In the genomic region with DNA sequence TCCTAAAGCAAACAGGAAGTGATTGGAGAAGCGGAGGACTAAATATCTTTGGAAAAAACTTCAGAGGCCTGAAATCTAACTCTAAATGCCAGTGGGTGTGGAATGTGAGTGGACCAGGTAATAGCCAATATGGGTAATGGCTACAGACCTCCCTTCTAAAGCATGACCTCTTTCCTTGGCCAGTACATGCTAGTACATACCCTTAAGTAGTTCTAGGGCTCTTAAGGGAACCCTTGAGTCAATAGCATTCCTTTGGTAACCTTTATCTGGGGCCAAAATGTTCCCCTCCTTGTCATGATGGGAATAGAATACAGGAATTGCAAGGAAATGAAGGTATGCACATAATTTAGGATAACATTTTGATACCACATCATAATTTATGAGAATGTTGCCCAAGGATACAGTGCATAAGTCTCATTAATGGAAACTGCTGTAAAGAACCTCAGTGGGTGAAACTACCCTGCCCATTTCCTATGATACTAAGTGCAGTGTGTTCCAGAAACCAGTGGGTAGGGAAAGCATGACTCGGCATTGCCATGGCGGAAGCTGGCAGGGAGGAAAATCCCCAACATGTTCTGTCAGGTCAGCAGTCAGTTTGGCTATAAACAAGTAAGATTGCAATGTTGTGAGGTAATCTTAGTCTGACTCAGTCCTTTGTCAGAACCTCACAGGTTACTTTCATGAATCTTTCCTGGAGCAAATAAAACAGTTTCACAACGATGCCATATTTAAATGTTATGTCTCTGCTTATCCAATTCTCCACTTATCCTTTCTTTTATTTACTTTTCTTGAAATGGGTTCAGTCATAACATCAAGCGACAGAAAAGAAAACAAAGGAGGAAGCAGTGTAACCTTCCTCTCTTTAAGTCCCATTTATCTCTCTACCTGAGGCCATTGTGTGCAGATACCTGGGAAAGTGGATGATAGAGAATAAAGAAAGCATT, we compare ENCODE assay signal across 8 cellular contexts. TPM values are rescaled to one million over a fixed set of nuclear protein-coding genes. Genes with fewer than 3 reads are reported as not detected.
A peak's percentile ranks its signal among the peaks of the same experiment; 100 is the strongest.
DNase-seq lines count a peak whose midpoint lies in the region; ATAC-seq and TF ChIP-seq lines count a peak whose summit lies in the region.

No MANE protein-coding gene starts in this region.

- no peak overlapping the region for H3K4me3 ChIP-seq in neuronal stem cell (ENCODE audit: low read length in 2 of 2)

- no peak overlapping the region for H3K14ac ChIP-seq in neuronal stem cell (ENCODE audit: low read length)

- intact Hi-C loops in natural killer cell (cut with micrococcal nuclease), result no loop called here
- intact Hi-C loops in dendritic cell treated with granulocyte-macrophage colony-stimulating factor and Interleukin-4, amounts not matched to agents 40 ng/mL and 50 ng/mL, for 4 days (cut with micrococcal nuclease), result no loop called here

- no peaks in the 10 kb centered on the region for H3K9me3 ChIP-seq in neuronal stem cell (replicated peaks in 1 of 2; ENCODE audit: control insufficient read depth in 2 of 2, insufficient read depth in 1 of 2, low read depth in 1 of 2, low read length in 2 of 2)

- H3K36me3 ChIP-seq in neuronal stem cell (replicated peaks in 1 of 2; ENCODE audit: control insufficient read depth in 2 of 2, insufficient read depth in 2 of 2, low read length in 2 of 2), result no peaks in the 10 kb centered on the region

- no peak overlapping the region for H2BK5ac ChIP-seq in neuronal stem cell (ENCODE audit: low read length)

- no peaks in the 10 kb centered on the region for H3K27me3 Mint-ChIP-seq in natural killer cell treated with Interleukin-12 subunit alpha and Interleukin-12 subunit beta and Interleukin-15 and Interleukin-18, amount 100 ng/mL, for 72 hours
- no peaks in the 10 kb centered on the region for H3K27me3 Mint-ChIP-seq in natural killer cell (ENCODE audit: low read depth in 2 of 2)
- no peaks in the 10 kb centered on the region for H3K27me3 Mint-ChIP-seq in dendritic cell treated with granulocyte-macrophage colony-stimulating factor and Interleukin-4, amounts not matched to agents 40 ng/mL and 50 ng/mL, for 4 days

- no peak overlapping the region for H2BK15ac ChIP-seq in neuronal stem cell (ENCODE audit: low read length)

- no peak overlapping the region for H2BK120ac ChIP-seq in neuronal stem cell (ENCODE audit: low read depth, low read length)

- no peak overlapping the region for H2BK12ac ChIP-seq in neuronal stem cell (ENCODE audit: low read length)

- no peak for DNase-seq in natural killer cell treated with Interleukin-12 subunit alpha and Interleukin-12 subunit beta and Interleukin-15 and Interleukin-18, amount 100 ng/mL, for 72 hours (ENCODE audit: low spot score)
- no peak for DNase-seq in natural killer cell
- peak; percentile 93 for DNase-seq in RKO (ENCODE audit: low spot score)
- DNase-seq in neuronal stem cell (ENCODE audit: low spot score), result no peak
- DNase-seq in effector CD4-positive, alpha-beta T cell, result no peak
- DNase-seq in cerebellum (ENCODE audit: low spot score), result no peak

- H3K4me1 Mint-ChIP-seq in natural killer cell treated with Interleukin-12 subunit alpha and Interleukin-12 subunit beta and Interleukin-15 and Interleukin-18, amount 100 ng/mL, for 72 hours (ENCODE audit: low read depth in 2 of 2), result peaks cover 8 to 28% of the 10 kb centered on the region in 2 donors
- peaks cover 16% of the 10 kb centered on the region in 2 donors for H3K4me1 Mint-ChIP-seq in natural killer cell
- peaks cover 39% of the 10 kb centered on the region for H3K4me1 Mint-ChIP-seq in dendritic cell treated with granulocyte-macrophage colony-stimulating factor and Interleukin-4, amounts not matched to agents 40 ng/mL and 50 ng/mL, for 4 days (ENCODE audit: low read depth)

- no peak overlapping the region for H4K8ac ChIP-seq in neuronal stem cell (ENCODE audit: low read depth, low read length)

- no peaks in the 10 kb centered on the region for H3K79me1 ChIP-seq in neuronal stem cell (ENCODE audit: low read depth, low read length)

- TF ChIP-seq CTCF in natural killer cell (IDR thresholded peaks at IDR 0.05), result no peak

- peak overlapping the region; percentile 14 for H3K4me3 Mint-ChIP-seq in natural killer cell treated with Interleukin-12 subunit alpha and Interleukin-12 subunit beta and Interleukin-15 and Interleukin-18, amount 100 ng/mL, for 72 hours
- no peak overlapping the region for H3K4me3 Mint-ChIP-seq in natural killer cell
- no peak overlapping the region for H3K4me3 Mint-ChIP-seq in dendritic cell treated with granulocyte-macrophage colony-stimulating factor and Interleukin-4, amounts not matched to agents 40 ng/mL and 50 ng/mL, for 4 days

- no CpG with 5 or more reads among the region's 5 CpGs for WGBS in neuronal stem cell (ENCODE audit: extremely low coverage in 2 of 2, insufficient read length in 2 of 2, insufficient replicate concordance in 1 of 2), 2 donors

- H3K23ac ChIP-seq in neuronal stem cell (ENCODE audit: low read depth, low read length, poor library complexity), result no peak overlapping the region

- H2AFZ ChIP-seq in neuronal stem cell (ENCODE audit: low read length), result peak overlapping the region; percentile 4

- no peak overlapping the region for H4K91ac ChIP-seq in neuronal stem cell (ENCODE audit: low read depth, low read length, poor library complexity)

- H3K36me3 Mint-ChIP-seq in natural killer cell treated with Interleukin-12 subunit alpha and Interleukin-12 subunit beta and Interleukin-15 and Interleukin-18, amount 100 ng/mL, for 72 hours, result no peaks in the 10 kb centered on the region
- H3K36me3 Mint-ChIP-seq in natural killer cell, result no peaks in the 10 kb centered on the region
- H3K36me3 Mint-ChIP-seq in dendritic cell treated with granulocyte-macrophage colony-stimulating factor and Interleukin-4, amounts not matched to agents 40 ng/mL and 50 ng/mL, for 4 days (ENCODE audit: low read depth), result no peaks in the 10 kb centered on the region

- no peaks in the 10 kb centered on the region for H3K9me3 Mint-ChIP-seq in natural killer cell treated with Interleukin-12 subunit alpha and Interleukin-12 subunit beta and Interleukin-15 and Interleukin-18, amount 100 ng/mL, for 72 hours
- no peaks in the 10 kb centered on the region for H3K9me3 Mint-ChIP-seq in natural killer cell
- no peaks in the 10 kb centered on the region for H3K9me3 Mint-ChIP-seq in dendritic cell treated with granulocyte-macrophage colony-stimulating factor and Interleukin-4, amounts not matched to agents 40 ng/mL and 50 ng/mL, for 4 days

- no peak overlapping the region for H3K27ac ChIP-seq in neuronal stem cell (replicated peaks; ENCODE audit: low read length)

- no peak overlapping the region for H3K18ac ChIP-seq in neuronal stem cell (ENCODE audit: low read length)

- H3K4me1 ChIP-seq in neuronal stem cell (ENCODE audit: control insufficient read depth in 2 of 2, insufficient read depth in 1 of 2, low read depth in 1 of 2, low read length in 2 of 2), result no peaks in the 10 kb centered on the region

- no peaks in the 10 kb centered on the region for H3K27me3 ChIP-seq in neuronal stem cell (ENCODE audit: control insufficient read depth in 3 of 3, insufficient read depth in 3 of 3, low read depth in 1 of 3, low read length in 3 of 3)

- H3K4ac ChIP-seq in neuronal stem cell (ENCODE audit: low read length), result no peak overlapping the region

- peak overlapping the region in 1 of 2 donors; percentile 27 for H3K27ac Mint-ChIP-seq in natural killer cell treated with Interleukin-12 subunit alpha and Interleukin-12 subunit beta and Interleukin-15 and Interleukin-18, amount 100 ng/mL, for 72 hours
- no peak overlapping the region for H3K27ac Mint-ChIP-seq in natural killer cell
- peak overlapping the region; percentile 96 for H3K27ac Mint-ChIP-seq in dendritic cell treated with granulocyte-macrophage colony-stimulating factor and Interleukin-4, amounts not matched to agents 40 ng/mL and 50 ng/mL, for 4 days

- H2AK5ac ChIP-seq in neuronal stem cell (ENCODE audit: low read depth, low read length), result no peak overlapping the region

- peak; percentile 57 to 78 for ATAC-seq in natural killer cell treated with Interleukin-12 subunit alpha and Interleukin-12 subunit beta and Interleukin-15 and Interleukin-18, amount 100 ng/mL, for 72 hours
- no peak for ATAC-seq in natural killer cell
- ATAC-seq in HG02981 (IDR thresholded peaks at IDR 0.05; ENCODE audit: unreplicated experiment), result peak; percentile 79

- H3K4me2 ChIP-seq in neuronal stem cell (ENCODE audit: insufficient read depth, low read length, poor library complexity, severe bottlenecking), result no peak overlapping the region

- H3K9ac ChIP-seq in neuronal stem cell (ENCODE audit: low read depth, low read length, poor library complexity), result no peak overlapping the region

RNA-seq across cellular contexts. Expression of a gene that starts 23.5 kb away (rescaled TPM):
- total RNA-seq in natural killer cell treated with Interleukin-12 subunit alpha and Interleukin-12 subunit beta and Interleukin-15 and Interleukin-18, amount 100 ng/mL, for 72 hours, result 10 to 100 TPM; 12.1 to 13.6 TPM
- 10 to 100 TPM; 34.8 to 41.7 (median 38.1) TPM for total RNA-seq in natural killer cell
- polyA plus RNA-seq in neuronal stem cell (2013, experiment 1 of 2), result 13.0 TPM
- 13.3 TPM for polyA plus RNA-seq in neuronal stem cell (2013, experiment 2 of 2)
- 11.5 TPM for total RNA-seq in cerebellum

Comparison
In these comparisons a context has a peak if more than half of its experiments do, and no peak if none do; other contexts are left out.
1. ATAC-seq: peak in natural killer cell treated with Interleukin-12 subunit alpha and Interleukin-12 subunit beta and Interleukin-15 and Interleukin-18, amount 100 ng/mL, for 72 hours (2 of 2) and HG02981 (single experiment); none in natural killer cell (0 of 3).